Comparison of ENCODE assay signal across 1 cellular context in genomic region chr17:4998666-4999428, GRCh38.
TF ChIP-seq lines count a peak whose summit lies in the region.

No MANE protein-coding gene starts in this region.

TF ChIP-seq in HepG2, 621 proteins besides CTCF, POLR2A, EP300 and RAD21 (continued from another document and continues in another):
- TF ChIP-seq ZBTB25 (CRISPR knock-in tag; IDR thresholded peaks at IDR 0.05) (no peak), MIXL1 (CRISPR knock-in tag; IDR thresholded peaks at IDR 0.05) (0 out of 2 replicates have a peak, but pooled peaks have one; percentile 42), NFKBIZ (CRISPR knock-in tag; IDR thresholded peaks at IDR 0.05) (no peak; the same call in 1 of the 2 replicates), NCOR1 (IDR thresholded peaks at IDR 0.05; ENCODE audit: borderline replicate concordance, low read length) (peak; percentile 81), ZNF354B (CRISPR knock-in tag; IDR thresholded peaks at IDR 0.05) (0 out of 2 replicates have a peak, but pooled peaks have one; percentile 65), ZNF253 (CRISPR knock-in tag; IDR thresholded peaks at IDR 0.05; ENCODE audit: borderline replicate concordance) (0 out of 2 replicates have a peak, but pooled peaks have one; percentile 29), ZBTB4 (CRISPR knock-in tag; IDR thresholded peaks at IDR 0.05; ENCODE audit: borderline replicate concordance) (0 out of 2 replicates have a peak, but pooled peaks have one; percentile 20), ZNF614 (CRISPR knock-in tag; IDR thresholded peaks at IDR 0.05; ENCODE audit: borderline replicate concordance) (peak; percentile 71; the same call in 1 of the 2 replicates), TFE3 (CRISPR knock-in tag; IDR thresholded peaks at IDR 0.05) (peak; percentile 43), HNRNPL (IDR thresholded peaks at IDR 0.05; ENCODE audit: low read depth, low read length) (peak; percentile 97), ZFP36L1 (CRISPR knock-in tag; IDR thresholded peaks at IDR 0.05) (0 out of 2 replicates have a peak, but pooled peaks have one; percentile 54), FOXK1 (CRISPR knock-in tag; IDR thresholded peaks at IDR 0.05; ENCODE audit: borderline replicate concordance, low read depth) (peak; percentile 48; the same call in 1 of the 2 replicates), ZNF326 (CRISPR knock-in tag; IDR thresholded peaks at IDR 0.05; ENCODE audit: borderline replicate concordance) (0 out of 2 replicates have a peak, but pooled peaks have one; percentile 39), ZNF317 (CRISPR knock-in tag; IDR thresholded peaks at IDR 0.05) (peak; percentile 64; the same call in 1 of the 2 replicates), REL (CRISPR knock-in tag; conservative IDR thresholded peaks at IDR 0.05) (0 out of 2 replicates have a peak, but pooled peaks have one; percentile 49), RBM39 (IDR thresholded peaks at IDR 0.05; ENCODE audit: low read depth, low read length, poor library complexity, severe bottlenecking) (peak; percentile 25), HNF4G (IDR thresholded peaks at IDR 0.05; ENCODE audit: borderline replicate concordance, low read depth, low read length) (peak; percentile 96), HNF4G (CRISPR knock-in tag; IDR thresholded peaks at IDR 0.05; ENCODE audit: borderline replicate concordance, low read depth) (peak; percentile 89), HNF1A (IDR thresholded peaks at IDR 0.05; ENCODE audit: low read depth) (no peak; the same call in 1 of the 2 replicates), HNF1A (CRISPR knock-in tag; IDR thresholded peaks at IDR 0.05; ENCODE audit: borderline replicate concordance) (peak; percentile 57; the same call in 1 of the 2 replicates), SOX5 (CRISPR knock-in tag; IDR thresholded peaks at IDR 0.05; ENCODE audit: borderline replicate concordance) (peak; percentile 62; the same call in 1 of the 2 replicates), SPEN (CRISPR knock-in tag; IDR thresholded peaks at IDR 0.05; ENCODE audit: low read depth) (peak; percentile 91), NRL (CRISPR knock-in tag; IDR thresholded peaks at IDR 0.05; ENCODE audit: borderline replicate concordance) (no peak), NFAT5 (CRISPR knock-in tag; IDR thresholded peaks at IDR 0.05) (no peak), PATZ1 (CRISPR knock-in tag; IDR thresholded peaks at IDR 0.05) (peak; percentile 95), MIER3 (CRISPR knock-in tag; IDR thresholded peaks at IDR 0.05; ENCODE audit: borderline replicate concordance) (peak; percentile 79), ZNF543 (CRISPR knock-in tag; IDR thresholded peaks at IDR 0.05) (no peak), ZNF644 (CRISPR knock-in tag; IDR thresholded peaks at IDR 0.05; ENCODE audit: low read depth) (peak; percentile 86), PHF21A (CRISPR knock-in tag; IDR thresholded peaks at IDR 0.05) (peak; percentile 98), PITX1 (CRISPR knock-in tag; IDR thresholded peaks at IDR 0.05) (peak; percentile 89), ZNF724P (CRISPR knock-in tag; IDR thresholded peaks at IDR 0.05; ENCODE audit: borderline replicate concordance) (no peak), ZBTB34 (CRISPR knock-in tag; IDR thresholded peaks at IDR 0.05) (peak; percentile 66; the same call in 1 of the 2 replicates), GMEB1 (CRISPR knock-in tag; IDR thresholded peaks at IDR 0.05; ENCODE audit: borderline replicate concordance) (peak; percentile 19; the same call in 1 of the 2 replicates), THYN1 (CRISPR knock-in tag; IDR thresholded peaks at IDR 0.05; ENCODE audit: borderline replicate concordance, low read depth) (no peak), ZNF841 (CRISPR knock-in tag; IDR thresholded peaks at IDR 0.05; ENCODE audit: borderline replicate concordance) (no peak), AGO2 (optimal IDR thresholded peaks at IDR 0.05; ENCODE audit: low read depth, low read length) (peak; percentile 78), RBFOX2 (IDR thresholded peaks at IDR 0.05; ENCODE audit: low read depth, low read length) (peak; percentile 14; the same call in 1 of the 2 replicates)
